In genomic region chr22:31199187-31199586, GRCh38 we compare ENCODE assay signal across 15 cellular contexts. TPM values are rescaled to one million over a fixed set of nuclear protein-coding genes. Genes with fewer than 3 reads are reported as not detected.
DNase-seq lines count a peak whose midpoint lies in the region; ATAC-seq, FAIRE-seq and TF ChIP-seq lines count a peak whose summit lies in the region.
"Had no signal": no experiment of that assay in that cellular context is flagged by ENCODE, and none has a peak within 500 bp of the region (broad histone marks: within the 10 kb centered on the region; RNA-seq: fewer than 3 reads in every experiment).

No MANE protein-coding gene starts in this region.

- in situ Hi-C loops in GM12878 (cut with MboI) = no loop called here

- no peaks in the 10 kb centered on the region for H3K9me3 ChIP-seq in GM12878 (replicated peaks; ENCODE audit: control insufficient read depth, insufficient read depth, low read length)

- H3K4me1 Mint-ChIP-seq in GM23338 = no peaks in the 10 kb centered on the region
- H3K4me1 Mint-ChIP-seq: nephron had no signal

- no peaks in the 10 kb centered on the region; the same call in 2 of the 3 replicates for H3K36me3 Mint-ChIP-seq in GM23338 (ENCODE audit: low read depth)

- no peak overlapping the region for H3K4me3 ChIP-seq in AG10803 (ENCODE audit: low read length)
- H3K4me3 ChIP-seq in GM23338 = no peak overlapping the region
- H3K4me3 ChIP-seq in GM12878 = no peak overlapping the region
- H3K4me3 ChIP-seq in kidney epithelial cell (ENCODE audit: low read depth, low read length) = no peak overlapping the region

- no TSS peak for BruUV-seq in GM12878 (replicated peaks; lab: Mats Ljungman, UMichigan)

- no peak for TF ChIP-seq POLR2A in GM12878 (IDR thresholded peaks at IDR 0.05; ENCODE audit: low read depth, low read length)
- no peak for TF ChIP-seq POLR2A in GM12892 (IDR thresholded peaks at IDR 0.05; ENCODE audit: low read depth, low read length)

- no peaks in the 10 kb centered on the region for H3K27me3 ChIP-seq in GM23338 (ENCODE audit: insufficient read depth)
- no peaks in the 10 kb centered on the region for H3K27me3 ChIP-seq in GM12878 (replicated peaks in 1 of 2; ENCODE audit: control insufficient read depth in 2 of 2, insufficient read depth in 2 of 2, low read length in 1 of 2)
- no peaks in the 10 kb centered on the region for H3K27me3 ChIP-seq in kidney epithelial cell (ENCODE audit: control insufficient read depth, insufficient read depth, low read length)

- H3F3A ChIP-seq in GM23338 (replicated peaks; ENCODE audit: low read depth) = no peaks in the 10 kb centered on the region

- TF ChIP-seq CTCF in AG10803 (conservative IDR thresholded peaks at IDR 0.05; ENCODE audit: low read length) = 0 out of 2 replicates have a peak, but pooled peaks have one; percentile 10
- peak; percentile 48 to 59 for TF ChIP-seq CTCF in GM23338 (conservative IDR thresholded peaks at IDR 0.05; ENCODE audit: low read depth in 2 of 2)
- 0 out of 6 replicates have a peak, but pooled peaks of 1 of the 3 experiments have one; percentile 10 for TF ChIP-seq CTCF in GM12878 (IDR thresholded peaks at IDR 0.05 in 2 of 3, conservative IDR thresholded peaks at IDR 0.05 in 1 of 3; ENCODE audit: control insufficient read depth in 2 of 3, extremely low read depth in 1 of 3, insufficient read depth in 1 of 3, low read depth in 3 of 3, low read length in 3 of 3)
- peak; percentile 4 for TF ChIP-seq CTCF in kidney epithelial cell (IDR thresholded peaks at IDR 0.05; ENCODE audit: insufficient read depth, low read length, poor library complexity, severe bottlenecking)
- TF ChIP-seq CTCF in omental fat pad (IDR thresholded peaks at IDR 0.05) = no peak

- H3K36me3 ChIP-seq in GM23338 (ENCODE audit: insufficient read depth) = no peaks in the 10 kb centered on the region; the same call in 1 of the 2 replicates
- H3K36me3 ChIP-seq in GM12878 (ENCODE audit: control insufficient read depth in 2 of 2, insufficient read depth in 2 of 2, low read length in 1 of 2) = peaks cover 2 to 7% of the 10 kb centered on the region in 2 experiments; a peak in 3 of 4 replicates
- H3K36me3 ChIP-seq in kidney epithelial cell (ENCODE audit: control insufficient read depth, insufficient read depth, low read length) = no peaks in the 10 kb centered on the region

- 98% methylated on average over 3 of the region's 3 CpGs for WGBS in GM12878 (ENCODE audit: insufficient coverage, insufficient replicate concordance, low lambda C conversion rate, missing lambda C conversion rate)

- no peak overlapping the region for H3K27ac Mint-ChIP-seq in GM23338
- H3K27ac Mint-ChIP-seq: activated CD8-positive, alpha-beta T cell treated with anti-CD3 and anti-CD28 coated beads for 36 hours; activated T-helper 2 cell treated with anti-CD3 and anti-CD28 coated beads, Interferon-gamma antibody, Interleukin-2, Interleukin-4, amounts not matched to agents 10 μg/mL and 5 μg/mL and 100 μg/mL, durations not matched to agents 14 hours and 24 hours and 36 hours; nephron had no signal

- H3K4me1 ChIP-seq in GM23338 (ENCODE audit: insufficient read depth) = no peaks in the 10 kb centered on the region
- no peaks in the 10 kb centered on the region for H3K4me1 ChIP-seq in GM12878 (ENCODE audit: control insufficient read depth, insufficient read depth, low read length)

- no peak for TF ChIP-seq EP300 in GM12878 (IDR thresholded peaks at IDR 0.05; ENCODE audit: borderline replicate concordance in 1 of 2, control insufficient read depth in 1 of 2, low read depth in 2 of 2, low read length in 2 of 2)

- ATAC-seq in GM23338 = peak; percentile 76
- ATAC-seq in GM12878 = no peak
- ATAC-seq in omental fat pad (ENCODE audit: low FRiP score) = no peak
- ATAC-seq: activated CD8-positive, alpha-beta T cell treated with anti-CD3 and anti-CD28 coated beads for 36 hours had no signal

- no peak overlapping the region for H2AFZ ChIP-seq in GM23338
- no peak overlapping the region for H2AFZ ChIP-seq in GM12878 (ENCODE audit: control insufficient read depth, low read depth, low read length)

- no peak for DNase-seq in AG10803 (ENCODE audit: low read depth)
- peak; percentile 46 for DNase-seq in GM23338 (ENCODE audit: low spot score)
- no peak for DNase-seq in GM12878 (ENCODE audit: low read depth, low spot score)
- DNase-seq in kidney epithelial cell (ENCODE audit: low read depth) = no peak
- DNase-seq in omental fat pad (ENCODE audit: low spot score) = no peak
- DNase-seq in NCI-H446 treated with DMSO at 0.1 percent for 48 hours (lab: John Stamatoyannopoulos, UW) = no peak
- DNase-seq in activated CD4-positive, alpha-beta T cell treated with anti-CD3 and anti-CD28 coated beads, Interleukin-2, amount 50 U/mL, for 4 hours = no peak
- DNase-seq in GM12892 (ENCODE audit: insufficient read length) = no peak
- DNase-seq: activated CD8-positive, alpha-beta T cell treated with anti-CD3 and anti-CD28 coated beads for 36 hours; anterior cingulate cortex; Calu3; NCI-H446; OCI-M1 had no signal

- CTCF ChIA-PET in GM12878 (lab: Yijun Ruan, JAX) = interaction anchor here (0.9 to 1.6 kb wide), 3 partner anchors 11 to 74 kb away, joined by 3 to 7 read pairs (median 6); no protein-coding TSS in a partner anchor

- H3K9me3 Mint-ChIP-seq in GM23338 = no peaks in the 10 kb centered on the region
- H3K9me3 Mint-ChIP-seq: activated CD8-positive, alpha-beta T cell treated with anti-CD3 and anti-CD28 coated beads for 36 hours; activated T-helper 2 cell treated with anti-CD3 and anti-CD28 coated beads, Interferon-gamma antibody, Interleukin-2, Interleukin-4, amounts not matched to agents 10 μg/mL and 5 μg/mL and 100 μg/mL, durations not matched to agents 14 hours and 24 hours and 36 hours; nephron had no signal

- 0 out of 2 replicates have a peak, but pooled peaks have one; percentile 4 for TF ChIP-seq RAD21 in GM12878 (IDR thresholded peaks at IDR 0.05; ENCODE audit: insufficient read depth, low read depth, low read length)

- SMC1A ChIA-PET in GM12878 (lab: Charles Lee; ENCODE audit: uncharacterized antibody, unreplicated experiment) = interaction anchor here (1.2 to 2.8 kb wide), 2 partner anchors 11 to 13 kb away, joined by 3 to 6 read pairs; partner anchors contain the start of gene LIMK2

- RAD21 ChIA-PET in GM12878 (lab: Charles Lee; ENCODE audit: unreplicated experiment) = no interaction called here

- FAIRE-seq in GM12878 (lab: Jason Lieb, UNC) = no peak
- no peak for FAIRE-seq in GM12892 (lab: Jason Lieb, UNC)

- no peaks in the 10 kb centered on the region for H3K9me2 ChIP-seq in GM23338 (ENCODE audit: insufficient read depth)

- intact Hi-C loops in GM12878 (cut with micrococcal nuclease; ENCODE audit: unreplicated experiment) = no loop called here

- H3K4me2 ChIP-seq in GM23338 (no peak overlapping the region), GM12878 (ENCODE audit: control insufficient read depth, insufficient read depth) (no peak overlapping the region)

- H3K9ac ChIP-seq in GM12878 (ENCODE audit: control insufficient read depth, insufficient read depth, low read length) = no peak overlapping the region

- POLR2A ChIA-PET in GM12878 (lab: Charles Lee) = no interaction called here

- H4K20me1 ChIP-seq in GM23338 (replicated peaks; ENCODE audit: insufficient read depth) (no peaks in the 10 kb centered on the region; the same call in 1 of the 2 replicates), GM12878 (ENCODE audit: control insufficient read depth, insufficient read depth) (no peaks in the 10 kb centered on the region)

- no peaks in the 10 kb centered on the region for H3K79me2 ChIP-seq in GM23338 (replicated peaks; ENCODE audit: insufficient read depth)
- no peaks in the 10 kb centered on the region for H3K79me2 ChIP-seq in GM12878 (ENCODE audit: control insufficient read depth, insufficient read depth, low read length)

- no peak overlapping the region for H3K27ac ChIP-seq in GM23338 (ENCODE audit: low read depth)
- H3K27ac ChIP-seq in GM12878 (ENCODE audit: control insufficient read depth, insufficient read depth) = no peak overlapping the region

- no peaks in the 10 kb centered on the region for H3K27me3 Mint-ChIP-seq in GM23338 (ENCODE audit: insufficient read depth, low read depth, poor library complexity)
- H3K27me3 Mint-ChIP-seq: activated CD8-positive, alpha-beta T cell treated with anti-CD3 and anti-CD28 coated beads for 36 hours had no signal

- no peak overlapping the region for H3K4me3 Mint-ChIP-seq in GM23338
- H3K4me3 Mint-ChIP-seq: activated CD8-positive, alpha-beta T cell treated with anti-CD3 and anti-CD28 coated beads for 36 hours; nephron had no signal

RNA-seq across cellular contexts. Expression of gene LIMK2, which starts 12.9 kb away (rescaled TPM):
- total RNA-seq in GM23338 (2014; rRNA removed; shearing (Covaris generic)) = 35.5 and 39.8 TPM in 2 replicates
- 12.5 and 14.9 TPM in 2 replicates for polyA plus RNA-seq in GM23338 (2016; fragmentation: Nextera tagmentation; extraction: Ambion mirVana)
- total RNA-seq in GM12878 (2013; cell fraction: nucleolus; rRNA removed) = 97.5 and 99.4 TPM in 2 replicates
- total RNA-seq in GM12878 (2014; rRNA removed) = 32.3 and 34.9 TPM in 2 replicates
- total RNA-seq in GM12878 (2014; rRNA removed; fragmentation: Illumina TruSeq; extraction: Trizol) = 21.1 and 23.7 TPM in 2 replicates
- total RNA-seq in GM12878 (2021) = 33.5 and 40.4 TPM in 2 replicates
- polyA plus RNA-seq in GM12878 (2011; ENCODE audit: low read depth) = 8.4 TPM
- polyA plus RNA-seq in GM12878 (2011; rRNA removed) = 8.1 and 12.1 TPM in 2 replicates
- polyA plus RNA-seq in GM12878 (2011; cell fraction: cytosol; rRNA removed) = 13.1 and 15.4 TPM in 2 replicates
- polyA plus RNA-seq in GM12878 (2011; cell fraction: nucleus; rRNA removed) = 26.8 and 55.4 TPM in 2 replicates
- polyA plus RNA-seq in GM12878 (2012) = 13.0 and 13.5 TPM in 2 replicates
- polyA plus RNA-seq in GM12878 (2014; fragmentation: Illumina TruSeq; extraction: Trizol) = 20.6 and 29.8 TPM in 2 replicates
- 1 to 10 TPM; 2.9 to 5.0 TPM for polyA plus RNA-seq in GM12878 (2014; fragmentation: Nextera tagmentation; extraction: Ambion mirVana)
- 23.3 and 24.2 TPM in 2 replicates for polyA plus RNA-seq in GM12878 (2014; rRNA removed)
- polyA plus RNA-seq in GM12878 (2016; fragmentation: Nextera tagmentation; extraction: Ambion mirVana) = 10 to 100 TPM; 31.2 to 32.2 TPM
- 17.8 and 24.2 TPM in 2 replicates for polyA minus RNA-seq in GM12878 (2011; rRNA and poly(A)+ RNA removed)
- polyA minus RNA-seq in GM12878 (2011; cell fraction: cytosol; rRNA and poly(A)+ RNA removed) = 4.1 and 5.8 TPM in 2 replicates
- 17.0 and 28.4 TPM in 2 replicates for polyA minus RNA-seq in GM12878 (2011; cell fraction: nucleus; rRNA and poly(A)+ RNA removed)
- total RNA-seq in kidney epithelial cell = 37.2 and 41.4 TPM in 2 replicates
- total RNA-seq in omental fat pad = 10 to 100 TPM; 32.0 to 66.2 (median 40.7) TPM
- polyA plus RNA-seq in GM12892 (2012; ENCODE audit: missing spikeins) = 17.6 TPM

RNA-seq across cellular contexts. Expression of gene RNF185, which starts 39.2 kb away (rescaled TPM):
- total RNA-seq in GM23338 (2014; rRNA removed; shearing (Covaris generic)) = 13.6 and 15.5 TPM in 2 replicates
- 6.8 and 7.6 TPM in 2 replicates for polyA plus RNA-seq in GM23338 (2016; fragmentation: Nextera tagmentation; extraction: Ambion mirVana)
- 12.8 and 13.4 TPM in 2 replicates for total RNA-seq in GM12878 (2013; cell fraction: nucleolus; rRNA removed)
- total RNA-seq in GM12878 (2014; rRNA removed) = 15.6 and 18.7 TPM in 2 replicates
- 18.6 and 19.1 TPM in 2 replicates for total RNA-seq in GM12878 (2014; rRNA removed; fragmentation: Illumina TruSeq; extraction: Trizol)
- total RNA-seq in GM12878 (2021) = 22.1 and 22.9 TPM in 2 replicates
- 14.5 TPM for polyA plus RNA-seq in GM12878 (2011; ENCODE audit: low read depth)
- polyA plus RNA-seq in GM12878 (2011; rRNA removed) = 32.6 and 34.7 TPM in 2 replicates
- 30.9 and 31.9 TPM in 2 replicates for polyA plus RNA-seq in GM12878 (2011; cell fraction: cytosol; rRNA removed)
- 17.2 and 19.3 TPM in 2 replicates for polyA plus RNA-seq in GM12878 (2011; cell fraction: nucleus; rRNA removed)
- 16.8 and 17.2 TPM in 2 replicates for polyA plus RNA-seq in GM12878 (2012)
- polyA plus RNA-seq in GM12878 (2014; fragmentation: Illumina TruSeq; extraction: Trizol) = 29.0 and 31.2 TPM in 2 replicates
- 10 to 100 TPM in 1 of 2 experiments, 1 to 10 TPM in 1; 7.7 to 10.8 TPM for polyA plus RNA-seq in GM12878 (2014; fragmentation: Nextera tagmentation; extraction: Ambion mirVana)
- polyA plus RNA-seq in GM12878 (2014; rRNA removed) = 20.2 and 23.1 TPM in 2 replicates
- 10 to 100 TPM; 26.8 to 28.9 TPM for polyA plus RNA-seq in GM12878 (2016; fragmentation: Nextera tagmentation; extraction: Ambion mirVana)
- polyA minus RNA-seq in GM12878 (2011; rRNA and poly(A)+ RNA removed) = 17.8 and 22.2 TPM in 2 replicates
- polyA minus RNA-seq in GM12878 (2011; cell fraction: cytosol; rRNA and poly(A)+ RNA removed) = 7.8 and 8.5 TPM in 2 replicates
- polyA minus RNA-seq in GM12878 (2011; cell fraction: nucleus; rRNA and poly(A)+ RNA removed) = 3.4 and 4.6 TPM in 2 replicates
- total RNA-seq in kidney epithelial cell = 49.6 and 53.2 TPM in 2 replicates
- total RNA-seq in omental fat pad = 10 to 100 TPM; 25.1 to 39.4 (median 30.0) TPM
- polyA plus RNA-seq in GM12892 (2012; ENCODE audit: missing spikeins) = 19.1 TPM

RNA-seq across cellular contexts. Expression of gene PLA2G3, which starts 58.9 kb away (rescaled TPM):
- 31.0 and 34.5 TPM in 2 replicates for total RNA-seq in GM23338 (2014; rRNA removed; shearing (Covaris generic))
- polyA plus RNA-seq in GM23338 (2016; fragmentation: Nextera tagmentation; extraction: Ambion mirVana) (15.3 and 18.0 TPM in 2 replicates), GM12878 (2011; rRNA removed) (0.04 TPM in 1 of 2 replicates, not detected in the other), GM12878 (2014; fragmentation: Illumina TruSeq; extraction: Trizol) (not detected in 2 replicates), GM12878 (2014; fragmentation: Nextera tagmentation; extraction: Ambion mirVana) (not detected), GM12878 (2014; rRNA removed) (not detected in 2 replicates), GM12878 (2016; fragmentation: Nextera tagmentation; extraction: Ambion mirVana) (not detected)
- not detected in 2 replicates for total RNA-seq in GM12878 (2013; cell fraction: nucleolus; rRNA removed)
- total RNA-seq in GM12878 (2014; rRNA removed) (not detected in 2 replicates), GM12878 (2014; rRNA removed; fragmentation: Illumina TruSeq; extraction: Trizol) (not detected in 2 replicates), GM12878 (2021) (not detected in 2 replicates), kidney epithelial cell (0.46 and 0.48 TPM in 2 replicates), omental fat pad (not detected)
- not detected for polyA plus RNA-seq in GM12878 (2011; ENCODE audit: low read depth)
- 0.01 and 0.05 TPM in 2 replicates for polyA plus RNA-seq in GM12878 (2011; cell fraction: cytosol; rRNA removed)
- polyA plus RNA-seq in GM12878 (2011; cell fraction: nucleus; rRNA removed) = 0.09 TPM in 1 of 2 replicates, not detected in the other
- polyA plus RNA-seq in GM12878 (2012) = not detected in 2 replicates
- polyA minus RNA-seq in GM12878 (2011; rRNA and poly(A)+ RNA removed) = not detected in 2 replicates
- not detected in 2 replicates for polyA minus RNA-seq in GM12878 (2011; cell fraction: cytosol; rRNA and poly(A)+ RNA removed)
- not detected in 2 replicates for polyA minus RNA-seq in GM12878 (2011; cell fraction: nucleus; rRNA and poly(A)+ RNA removed)
- polyA plus RNA-seq in GM12892 (2012; ENCODE audit: missing spikeins) = not detected
- total RNA-seq: activated CD8-positive, alpha-beta T cell treated with anti-CD3 and anti-CD28 coated beads for 36 hours; activated T-helper 2 cell treated with anti-CD3 and anti-CD28 coated beads, Interferon-gamma antibody, Interleukin-2, Interleukin-4, amounts not matched to agents 10 μg/mL and 5 μg/mL and 100 μg/mL, durations not matched to agents 14 hours and 24 hours and 36 hours; Calu3 had no signal

Comparison
In these comparisons a context has a peak if more than half of its experiments do, and no peak if none do; other contexts are left out.
1. CTCF ChIP-seq: peak in AG10803 (single experiment), GM23338 (2 of 2) and kidney epithelial cell (single experiment); none in omental fat pad (0 of 3).
2. RNA of gene PLA2G3, which starts 58.9 kb away (total RNA-seq): 31.0 to 34.5 TPM in GM23338; 0.46 to 0.48 TPM in kidney epithelial cell, not detected in GM12878 and not detected in omental fat pad; every median in the first group is over 10 times any median in the second.